ENCODE assay signal across 1 cellular context in the genomic region with DNA sequence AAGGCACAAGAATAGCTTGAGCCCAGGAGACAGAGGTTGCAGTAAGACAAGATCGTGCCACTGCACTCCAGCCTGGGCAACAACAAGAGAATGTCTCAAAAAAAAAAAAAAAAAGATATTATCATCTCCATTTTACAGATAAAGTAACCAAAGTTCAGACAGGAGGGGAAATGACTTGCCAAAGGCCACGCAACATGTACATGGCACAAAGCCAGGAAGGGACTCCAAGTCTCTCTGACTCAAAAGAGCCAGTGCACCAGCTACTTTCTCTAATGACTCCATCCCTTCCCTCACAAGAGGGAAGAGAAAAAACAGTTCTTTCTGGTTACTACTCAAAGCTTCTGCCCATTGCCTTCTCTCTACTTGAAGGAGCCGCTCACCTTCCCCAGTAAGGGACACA.
A peak's percentile ranks its signal among the peaks of the same experiment; 100 is the strongest.
TF ChIP-seq lines count a peak whose summit lies in the region.

No MANE protein-coding gene starts in this region.

TF ChIP-seq in K562, 482 proteins besides CTCF, POLR2A, EP300 and RAD21:
- TF ChIP-seq CREM (IDR thresholded peaks at IDR 0.05; ENCODE audit: low read depth) = 0 out of 2 replicates have a peak, but pooled peaks have one; percentile 18
- TF ChIP-seq NFIC (IDR thresholded peaks at IDR 0.05) = peak; percentile 92
- TF ChIP-seq PML (IDR thresholded peaks at IDR 0.05; ENCODE audit: low read length) = no peak
- no peak for TF ChIP-seq ZKSCAN8 (CRISPR knock-in tag; IDR thresholded peaks at IDR 0.05)
- 0 out of 2 replicates have a peak, but pooled peaks have one; percentile 16 for TF ChIP-seq DPF2 (IDR thresholded peaks at IDR 0.05)
- peak; percentile 30; the same call in 1 of the 2 replicates for TF ChIP-seq FOSL1 (tag; conservative IDR thresholded peaks at IDR 0.05)
- peak; percentile 26; the same call in 1 of the 2 replicates for TF ChIP-seq NFE2 (IDR thresholded peaks at IDR 0.05; ENCODE audit: low read depth)
- peak; percentile 47 for TF ChIP-seq ZNF384 (IDR thresholded peaks at IDR 0.05; ENCODE audit: low read depth, low read length)
- TF ChIP-seq BRCA1 (IDR thresholded peaks at IDR 0.05) = no peak
- no peak for TF ChIP-seq BRCA1 (CRISPR knock-in tag; IDR thresholded peaks at IDR 0.05)
- TF ChIP-seq ARID1B (IDR thresholded peaks at IDR 0.05) = peak; percentile 26; the same call in 1 of the 2 replicates
- TF ChIP-seq CBFA2T3 (IDR thresholded peaks at IDR 0.05) = peak; percentile 5; the same call in 1 of the 2 replicates
TF ChIP-seq in K562: peak in this region for 8.
